Comparison of ENCODE assay signal across 2 cellular contexts in genomic region chr5:134874831-134875655, GRCh38.
TF ChIP-seq lines count a peak whose summit lies in the region.

No MANE protein-coding gene starts in this region.

TF ChIP-seq in HEK293, 187 proteins besides CTCF, POLR2A, EP300 and RAD21 (continued from another document and continues in another):
- TF ChIP-seq ZNF704 (tag by site-specific recombination; IDR thresholded peaks at IDR 0.05), result no peak
- peak; percentile 83 for TF ChIP-seq SCRT1 (tag by site-specific recombination; IDR thresholded peaks at IDR 0.05; ENCODE audit: borderline replicate concordance)
- TF ChIP-seq TSHZ1 (tag by site-specific recombination; IDR thresholded peaks at IDR 0.05; ENCODE audit: borderline replicate concordance), result 0 out of 2 replicates have a peak, but pooled peaks have one; percentile 10
- peak; percentile 87; the same call in 1 of the 2 replicates for TF ChIP-seq INSM2 (tag by site-specific recombination; IDR thresholded peaks at IDR 0.05)
- TF ChIP-seq ZEB2 (tag by site-specific recombination; IDR thresholded peaks at IDR 0.05), result peak; percentile 82
- TF ChIP-seq IKZF3 (tag by site-specific recombination; IDR thresholded peaks at IDR 0.05), result peak; percentile 90
- no peak for TF ChIP-seq ZNF133 (tag by site-specific recombination; IDR thresholded peaks at IDR 0.05)
- peak; percentile 75 for TF ChIP-seq ZNF366 (tag by site-specific recombination; conservative IDR thresholded peaks at IDR 0.05)
- TF ChIP-seq ZNF24 (tag by site-specific recombination; IDR thresholded peaks at IDR 0.05), result peak; percentile 68; the same call in 1 of the 2 replicates
- peak; percentile 50; the same call in 1 of the 2 replicates for TF ChIP-seq SP7 (tag by site-specific recombination; IDR thresholded peaks at IDR 0.05)
- peak; percentile 74 for TF ChIP-seq OSR2 (tag by site-specific recombination; IDR thresholded peaks at IDR 0.05)
- peak; percentile 56 for TF ChIP-seq ZNF629 (tag by site-specific recombination; IDR thresholded peaks at IDR 0.05)
- peak; percentile 84 for TF ChIP-seq ZBTB17 (tag by site-specific recombination; IDR thresholded peaks at IDR 0.05)
- no peak for TF ChIP-seq ZNF433 (tag by site-specific recombination; IDR thresholded peaks at IDR 0.05; ENCODE audit: low read depth)
- TF ChIP-seq PRDM10 (tag by site-specific recombination; IDR thresholded peaks at IDR 0.05), result peak; percentile 35; the same call in 1 of the 2 replicates
- peak; percentile 80 for TF ChIP-seq ZNF335 (tag by site-specific recombination; conservative IDR thresholded peaks at IDR 0.05)
- no peak for TF ChIP-seq ZNF530 (tag by site-specific recombination; IDR thresholded peaks at IDR 0.05; ENCODE audit: low read depth)
- no peak for TF ChIP-seq ZXDB (tag by site-specific recombination; IDR thresholded peaks at IDR 0.05)
- TF ChIP-seq ZFP69B (tag by site-specific recombination; IDR thresholded peaks at IDR 0.05), result peak; percentile 76
- peak; percentile 70 for TF ChIP-seq ZBTB8A (tag by site-specific recombination; IDR thresholded peaks at IDR 0.05)
- TF ChIP-seq SCRT2 (tag by site-specific recombination; IDR thresholded peaks at IDR 0.05), result peak; percentile 88

TF ChIP-seq in H1, 55 proteins besides CTCF, POLR2A, EP300 and RAD21 (continued from another document):
- no peak for TF ChIP-seq BRCA1 (IDR thresholded peaks at IDR 0.05; ENCODE audit: low read depth, low read length)
- TF ChIP-seq MAFK (IDR thresholded peaks at IDR 0.05; ENCODE audit: low read depth, low read length), result no peak
- TF ChIP-seq SUZ12 (IDR thresholded peaks at IDR 0.05; ENCODE audit: low read length), result no peak
- no peak for TF ChIP-seq SRF (IDR thresholded peaks at IDR 0.05; ENCODE audit: low read depth, low read length)
- TF ChIP-seq YY1 (IDR thresholded peaks at IDR 0.05; ENCODE audit: low read depth, low read length), result no peak
- no peak for TF ChIP-seq CHD2 (IDR thresholded peaks at IDR 0.05; ENCODE audit: low read length)
- TF ChIP-seq EGR1 (IDR thresholded peaks at IDR 0.05; ENCODE audit: borderline replicate concordance, low read depth, low read length), result no peak
